ENCODE assay signal across 13 cellular contexts in the genomic region with DNA sequence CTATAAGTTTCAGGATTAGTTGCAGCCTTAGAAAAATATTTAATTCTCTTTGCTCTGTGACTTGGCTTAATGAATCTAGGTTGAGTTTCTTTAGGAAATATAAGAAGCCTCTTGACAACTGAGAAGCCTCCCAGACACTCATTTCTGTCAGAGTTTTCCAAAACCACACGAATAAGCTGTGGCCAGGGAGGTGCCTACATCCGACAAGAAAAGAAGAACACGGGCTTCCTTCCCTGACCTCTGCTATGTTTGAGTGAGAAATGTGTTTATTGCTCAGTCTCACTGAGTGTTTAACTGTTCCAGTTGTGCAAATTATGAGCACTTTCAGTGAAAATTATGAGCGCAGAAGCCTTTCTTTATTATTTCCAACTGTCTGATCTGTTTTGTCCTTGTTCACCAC.
DNase-seq lines count a peak whose midpoint lies in the region; ATAC-seq and TF ChIP-seq lines count a peak whose summit lies in the region.
"Had no signal": no experiment of that assay in that cellular context is flagged by ENCODE, and none has a peak within 500 bp of the region (broad histone marks: within the 10 kb centered on the region; RNA-seq: fewer than 3 reads in every experiment).

No MANE protein-coding gene starts in this region.

- peak overlapping the region; percentile 93 for H3K4me2 ChIP-seq in hepatocyte

- intact Hi-C loops in MCF 10A (cut with micrococcal nuclease) (loop anchor here (5.0 kb wide), 2 partner anchors 166 to 226 kb away; no protein-coding TSS in a partner anchor), breast epithelium (cut with DNase I; ENCODE audit: low total_unique reads) (no loop called here)

- H3K9me3 ChIP-seq in breast epithelium (no peaks in the 10 kb centered on the region), hepatocyte (ENCODE audit: low read depth) (no peaks in the 10 kb centered on the region)
- H3K9me3 ChIP-seq: thoracic aorta had no signal

- H3K27ac Mint-ChIP-seq in MCF 10A (ENCODE audit: low read depth, unreplicated experiment), result no peak overlapping the region
- H3K27ac Mint-ChIP-seq: activated CD4-positive, alpha-beta memory T cell treated with anti-CD3 and anti-CD28 coated beads for 36 hours had no signal

- H3K9me2 ChIP-seq in hepatocyte (replicated peaks; ENCODE audit: insufficient read depth), result no peaks in the 10 kb centered on the region

- no peaks in the 10 kb centered on the region for H3K79me2 ChIP-seq in hepatocyte

- no peak for TF ChIP-seq POLR2A in breast epithelium (IDR thresholded peaks at IDR 0.05)
- TF ChIP-seq POLR2A in erythroblast (IDR thresholded peaks at IDR 0.05; ENCODE audit: low read length), result no peak

- CTCF ChIA-PET in MCF 10A (lab: Yijun Ruan, JAX), result interaction anchor here (0.7 to 2.5 kb wide), 9 partner anchors 8 to 554 kb away, joined by 3 to 10 read pairs (median 4); no protein-coding TSS in a partner anchor

- H3K27ac ChIP-seq in breast epithelium, result no peak overlapping the region
- H3K27ac ChIP-seq in hepatocyte, result no peak overlapping the region
- H3K27ac ChIP-seq: thoracic aorta had no signal

- no peaks in the 10 kb centered on the region for H3K9me3 Mint-ChIP-seq in MCF 10A (ENCODE audit: unreplicated experiment)
- H3K9me3 Mint-ChIP-seq: activated CD4-positive, alpha-beta memory T cell treated with anti-CD3 and anti-CD28 coated beads for 36 hours had no signal

- BruUV-seq in MCF 10A (replicated peaks; lab: Mats Ljungman, UMichigan), result no TSS peak

- no peak for ATAC-seq in HG03135 (IDR thresholded peaks at IDR 0.05; ENCODE audit: unreplicated experiment)

- H3K4me1 ChIP-seq in breast epithelium (no peaks in the 10 kb centered on the region), hepatocyte (ENCODE audit: insufficient read depth) (peaks cover 7% of the 10 kb centered on the region)

- WGBS in hepatocyte (ENCODE audit: low lambda C conversion rate, missing lambda C conversion rate), result 32% methylated on average over 4 of the region's 4 CpGs

- H3K27me3 ChIP-seq in breast epithelium (peaks cover 0 to 14% of the 10 kb centered on the region in 2 donors), hepatocyte (peaks cover 36% of the 10 kb centered on the region)

- H3K4me3 ChIP-seq in breast epithelium (no peak overlapping the region), hepatocyte (no peak overlapping the region)

- DNase-seq in MCF 10A (ENCODE audit: unreplicated experiment), result no peak
- no peak for DNase-seq in breast epithelium (ENCODE audit: low spot score in 2 of 2)
- DNase-seq in SKM-1 (lab: John Stamatoyannopoulos, UW; ENCODE audit: unreplicated experiment), result peak; percentile 17
- DNase-seq in hepatocyte (ENCODE audit: low spot score), result no peak
- peak; percentile 53 for DNase-seq in superior temporal gyrus (ENCODE audit: extremely low spot score)
- no peak for DNase-seq in activated naive CD4-positive, alpha-beta T cell treated with Interleukin-2 at 50 U/mL for 16 hours
- no peak for DNase-seq in erythroblast (lab: John Stamatoyannopoulos, UW)
- DNase-seq: H7, hippocampal formation, NCI-H2081 had no signal

- no peaks in the 10 kb centered on the region for H3K36me3 ChIP-seq in breast epithelium
- H3K36me3 ChIP-seq in hepatocyte (replicated peaks; ENCODE audit: insufficient read depth, low read depth), result no peaks in the 10 kb centered on the region
- H3K36me3 ChIP-seq: thoracic aorta had no signal

- no peaks in the 10 kb centered on the region for H4K20me1 ChIP-seq in hepatocyte (ENCODE audit: insufficient read depth, poor library complexity, severe bottlenecking)

- no peaks in the 10 kb centered on the region for H3K36me3 Mint-ChIP-seq in MCF 10A (ENCODE audit: insufficient read depth, unreplicated experiment)
- H3K36me3 Mint-ChIP-seq: activated CD4-positive, alpha-beta memory T cell treated with anti-CD3 and anti-CD28 coated beads for 36 hours had no signal

- no peaks in the 10 kb centered on the region for H3K27me3 Mint-ChIP-seq in MCF 10A (ENCODE audit: insufficient read depth, unreplicated experiment)

- H2AFZ ChIP-seq in hepatocyte, result no peak overlapping the region

- H3K4me1 Mint-ChIP-seq in MCF 10A (ENCODE audit: insufficient read depth, unreplicated experiment), result peaks cover 19% of the 10 kb centered on the region

- TF ChIP-seq CTCF in MCF 10A (IDR thresholded peaks at IDR 0.05; ENCODE audit: unreplicated experiment), result no peak
- no peak for TF ChIP-seq CTCF in breast epithelium (IDR thresholded peaks at IDR 0.05)
- TF ChIP-seq CTCF in hepatocyte (IDR thresholded peaks at IDR 0.05; ENCODE audit: poor library complexity), result no peak

- POLR2A ChIA-PET in MCF 10A (lab: Yijun Ruan, JAX), result interaction anchor here (1.1 to 1.2 kb wide), 2 partner anchors 447 to 551 kb away, joined by 4 read pairs; no protein-coding TSS in a partner anchor

- peak overlapping the region; percentile 66 for H3K4me3 Mint-ChIP-seq in MCF 10A (ENCODE audit: unreplicated experiment)

Comparison
In these comparisons a context has a peak if more than half of its experiments do, and no peak if none do; other contexts are left out.
1. DNase-seq: peak in SKM-1 (single experiment) and superior temporal gyrus (single experiment); none in MCF 10A (single experiment), breast epithelium (0 of 2), hepatocyte (single experiment), activated naive CD4-positive, alpha-beta T cell treated with Interleukin-2 at 50 U/mL for 16 hours (single experiment) and erythroblast (0 of 2).